Comparison of ENCODE assay signal across 2 cellular contexts in the genomic region with DNA sequence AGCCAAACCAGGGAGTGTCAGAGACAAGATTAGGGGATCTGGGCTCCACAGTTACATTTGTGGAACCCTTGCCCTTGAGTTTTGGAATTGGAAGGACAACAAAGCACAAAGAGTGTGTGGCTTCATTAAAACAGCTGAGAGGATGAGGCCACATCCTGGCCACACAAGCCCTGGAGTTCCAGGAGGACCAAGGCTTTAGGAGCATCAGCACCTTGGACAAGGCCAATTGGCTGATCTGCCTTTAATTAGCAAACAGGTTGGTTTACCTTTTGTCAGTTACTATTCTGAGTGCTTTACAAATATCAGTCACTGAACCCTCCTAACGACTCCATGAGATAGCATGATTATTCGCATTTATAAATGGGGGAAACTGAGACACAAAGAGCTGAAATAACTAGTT.
TF ChIP-seq lines count a peak whose summit lies in the region.

No MANE protein-coding gene starts in this region.

TF ChIP-seq in HepG2, 621 proteins besides CTCF, POLR2A, EP300 and RAD21:
- TF ChIP-seq, protein P1, sequence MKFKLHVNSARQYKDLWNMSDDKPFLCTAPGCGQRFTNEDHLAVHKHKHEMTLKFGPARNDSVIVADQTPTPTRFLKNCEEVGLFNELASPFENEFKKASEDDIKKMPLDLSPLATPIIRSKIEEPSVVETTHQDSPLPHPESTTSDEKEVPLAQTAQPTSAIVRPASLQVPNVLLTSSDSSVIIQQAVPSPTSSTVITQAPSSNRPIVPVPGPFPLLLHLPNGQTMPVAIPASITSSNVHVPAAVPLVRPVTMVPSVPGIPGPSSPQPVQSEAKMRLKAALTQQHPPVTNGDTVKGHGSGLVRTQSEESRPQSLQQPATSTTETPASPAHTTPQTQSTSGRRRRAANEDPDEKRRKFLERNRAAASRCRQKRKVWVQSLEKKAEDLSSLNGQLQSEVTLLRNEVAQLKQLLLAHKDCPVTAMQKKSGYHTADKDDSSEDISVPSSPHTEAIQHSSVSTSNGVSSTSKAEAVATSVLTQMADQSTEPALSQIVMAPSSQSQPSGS (CRISPR knock-in tag; IDR thresholded peaks at IDR 0.05), result no peak
- TF ChIP-seq, protein P2, sequence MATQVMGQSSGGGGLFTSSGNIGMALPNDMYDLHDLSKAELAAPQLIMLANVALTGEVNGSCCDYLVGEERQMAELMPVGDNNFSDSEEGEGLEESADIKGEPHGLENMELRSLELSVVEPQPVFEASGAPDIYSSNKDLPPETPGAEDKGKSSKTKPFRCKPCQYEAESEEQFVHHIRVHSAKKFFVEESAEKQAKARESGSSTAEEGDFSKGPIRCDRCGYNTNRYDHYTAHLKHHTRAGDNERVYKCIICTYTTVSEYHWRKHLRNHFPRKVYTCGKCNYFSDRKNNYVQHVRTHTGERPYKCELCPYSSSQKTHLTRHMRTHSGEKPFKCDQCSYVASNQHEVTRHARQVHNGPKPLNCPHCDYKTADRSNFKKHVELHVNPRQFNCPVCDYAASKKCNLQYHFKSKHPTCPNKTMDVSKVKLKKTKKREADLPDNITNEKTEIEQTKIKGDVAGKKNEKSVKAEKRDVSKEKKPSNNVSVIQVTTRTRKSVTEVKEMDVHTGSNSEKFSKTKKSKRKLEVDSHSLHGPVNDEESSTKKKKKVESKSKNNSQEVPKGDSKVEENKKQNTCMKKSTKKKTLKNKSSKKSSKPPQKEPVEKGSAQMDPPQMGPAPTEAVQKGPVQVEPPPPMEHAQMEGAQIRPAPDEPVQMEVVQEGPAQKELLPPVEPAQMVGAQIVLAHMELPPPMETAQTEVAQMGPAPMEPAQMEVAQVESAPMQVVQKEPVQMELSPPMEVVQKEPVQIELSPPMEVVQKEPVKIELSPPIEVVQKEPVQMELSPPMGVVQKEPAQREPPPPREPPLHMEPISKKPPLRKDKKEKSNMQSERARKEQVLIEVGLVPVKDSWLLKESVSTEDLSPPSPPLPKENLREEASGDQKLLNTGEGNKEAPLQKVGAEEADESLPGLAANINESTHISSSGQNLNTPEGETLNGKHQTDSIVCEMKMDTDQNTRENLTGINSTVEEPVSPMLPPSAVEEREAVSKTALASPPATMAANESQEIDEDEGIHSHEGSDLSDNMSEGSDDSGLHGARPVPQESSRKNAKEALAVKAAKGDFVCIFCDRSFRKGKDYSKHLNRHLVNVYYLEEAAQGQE (IDR thresholded peaks at IDR 0.05; ENCODE audit: borderline replicate concordance in 1 of 2, low read depth in 1 of 2, low read length in 2 of 2), result peak; percentile 55 to 92
- no peak for TF ChIP-seq ZNF781 (CRISPR knock-in tag; IDR thresholded peaks at IDR 0.05; ENCODE audit: borderline replicate concordance, not compliant biosample characterization)
- no peak for TF ChIP-seq SOX13 (IDR thresholded peaks at IDR 0.05)
- TF ChIP-seq SOX13 (CRISPR knock-in tag; conservative IDR thresholded peaks at IDR 0.05 in 1 of 2, IDR thresholded peaks at IDR 0.05 in 1 of 2), result no peak
- TF ChIP-seq HIVEP1 (CRISPR knock-in tag; IDR thresholded peaks at IDR 0.05), result no peak
- TF ChIP-seq ZNF660 (CRISPR knock-in tag; IDR thresholded peaks at IDR 0.05; ENCODE audit: borderline replicate concordance, low read depth), result no peak
- peak; percentile 91 for TF ChIP-seq MIER2 (CRISPR knock-in tag; IDR thresholded peaks at IDR 0.05)
- TF ChIP-seq, protein P3, sequence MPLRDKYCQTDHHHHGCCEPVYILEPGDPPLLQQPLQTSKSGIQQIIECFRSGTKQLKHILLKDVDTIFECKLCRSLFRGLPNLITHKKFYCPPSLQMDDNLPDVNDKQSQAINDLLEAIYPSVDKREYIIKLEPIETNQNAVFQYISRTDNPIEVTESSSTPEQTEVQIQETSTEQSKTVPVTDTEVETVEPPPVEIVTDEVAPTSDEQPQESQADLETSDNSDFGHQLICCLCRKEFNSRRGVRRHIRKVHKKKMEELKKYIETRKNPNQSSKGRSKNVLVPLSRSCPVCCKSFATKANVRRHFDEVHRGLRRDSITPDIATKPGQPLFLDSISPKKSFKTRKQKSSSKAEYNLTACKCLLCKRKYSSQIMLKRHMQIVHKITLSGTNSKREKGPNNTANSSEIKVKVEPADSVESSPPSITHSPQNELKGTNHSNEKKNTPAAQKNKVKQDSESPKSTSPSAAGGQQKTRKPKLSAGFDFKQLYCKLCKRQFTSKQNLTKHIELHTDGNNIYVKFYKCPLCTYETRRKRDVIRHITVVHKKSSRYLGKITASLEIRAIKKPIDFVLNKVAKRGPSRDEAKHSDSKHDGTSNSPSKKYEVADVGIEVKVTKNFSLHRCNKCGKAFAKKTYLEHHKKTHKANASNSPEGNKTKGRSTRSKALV (CRISPR knock-in tag; IDR thresholded peaks at IDR 0.05), result no peak
- TF ChIP-seq ZNF672 (CRISPR knock-in tag; IDR thresholded peaks at IDR 0.05), result no peak
- no peak for TF ChIP-seq CHD4 (IDR thresholded peaks at IDR 0.05; ENCODE audit: borderline replicate concordance, low read length)
- no peak for TF ChIP-seq KMT2B (CRISPR knock-in tag; IDR thresholded peaks at IDR 0.05)

TF ChIP-seq in GM12878, 131 proteins besides CTCF, POLR2A, EP300 and RAD21:
- TF ChIP-seq SIN3A (IDR thresholded peaks at IDR 0.05; ENCODE audit: low read depth, low read length), result no peak
- TF ChIP-seq, protein P2 (IDR thresholded peaks at IDR 0.05; ENCODE audit: low read depth, low read length), result peak; percentile 77; the same call in 1 of the 2 replicates
- TF ChIP-seq BHLHE40 (IDR thresholded peaks at IDR 0.05; ENCODE audit: borderline replicate concordance in 1 of 2, low read depth in 2 of 2, low read length in 1 of 2), result no peak
- TF ChIP-seq, protein P4, sequence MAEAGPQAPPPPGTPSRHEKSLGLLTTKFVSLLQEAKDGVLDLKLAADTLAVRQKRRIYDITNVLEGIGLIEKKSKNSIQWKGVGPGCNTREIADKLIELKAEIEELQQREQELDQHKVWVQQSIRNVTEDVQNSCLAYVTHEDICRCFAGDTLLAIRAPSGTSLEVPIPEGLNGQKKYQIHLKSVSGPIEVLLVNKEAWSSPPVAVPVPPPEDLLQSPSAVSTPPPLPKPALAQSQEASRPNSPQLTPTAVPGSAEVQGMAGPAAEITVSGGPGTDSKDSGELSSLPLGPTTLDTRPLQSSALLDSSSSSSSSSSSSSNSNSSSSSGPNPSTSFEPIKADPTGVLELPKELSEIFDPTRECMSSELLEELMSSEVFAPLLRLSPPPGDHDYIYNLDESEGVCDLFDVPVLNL (IDR thresholded peaks at IDR 0.05; ENCODE audit: low read depth, low read length), result no peak
